Comparison of ENCODE assay signal across 1 cellular context in genomic region chr6:88612631-88613030, GRCh38.
TF ChIP-seq lines count a peak whose summit lies in the region.

No MANE protein-coding gene starts in this region.

TF ChIP-seq in GM23338, 12 proteins besides CTCF, POLR2A, EP300 and RAD21:
- no peak for TF ChIP-seq ZNF114 (CRISPR knock-in tag; IDR thresholded peaks at IDR 0.05)
- no peak for TF ChIP-seq NANOG (IDR thresholded peaks at IDR 0.05; ENCODE audit: borderline replicate concordance)
- no peak for TF ChIP-seq STAT1 (IDR thresholded peaks at IDR 0.05; ENCODE audit: unreplicated experiment)
- TF ChIP-seq, protein P1, sequence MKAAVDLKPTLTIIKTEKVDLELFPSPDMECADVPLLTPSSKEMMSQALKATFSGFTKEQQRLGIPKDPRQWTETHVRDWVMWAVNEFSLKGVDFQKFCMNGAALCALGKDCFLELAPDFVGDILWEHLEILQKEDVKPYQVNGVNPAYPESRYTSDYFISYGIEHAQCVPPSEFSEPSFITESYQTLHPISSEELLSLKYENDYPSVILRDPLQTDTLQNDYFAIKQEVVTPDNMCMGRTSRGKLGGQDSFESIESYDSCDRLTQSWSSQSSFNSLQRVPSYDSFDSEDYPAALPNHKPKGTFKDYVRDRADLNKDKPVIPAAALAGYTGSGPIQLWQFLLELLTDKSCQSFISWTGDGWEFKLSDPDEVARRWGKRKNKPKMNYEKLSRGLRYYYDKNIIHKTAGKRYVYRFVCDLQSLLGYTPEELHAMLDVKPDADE (IDR thresholded peaks at IDR 0.05) = no peak
- TF ChIP-seq ZNF331 (CRISPR knock-in tag; IDR thresholded peaks at IDR 0.05; ENCODE audit: low read depth) = no peak
- TF ChIP-seq JUNB (IDR thresholded peaks at IDR 0.05; ENCODE audit: unreplicated experiment) = no peak
- no peak for TF ChIP-seq POLR2AphosphoS5 (IDR thresholded peaks at IDR 0.05; ENCODE audit: low read depth)
